ENCODE assay signal across 1 cellular context in the genomic region with DNA sequence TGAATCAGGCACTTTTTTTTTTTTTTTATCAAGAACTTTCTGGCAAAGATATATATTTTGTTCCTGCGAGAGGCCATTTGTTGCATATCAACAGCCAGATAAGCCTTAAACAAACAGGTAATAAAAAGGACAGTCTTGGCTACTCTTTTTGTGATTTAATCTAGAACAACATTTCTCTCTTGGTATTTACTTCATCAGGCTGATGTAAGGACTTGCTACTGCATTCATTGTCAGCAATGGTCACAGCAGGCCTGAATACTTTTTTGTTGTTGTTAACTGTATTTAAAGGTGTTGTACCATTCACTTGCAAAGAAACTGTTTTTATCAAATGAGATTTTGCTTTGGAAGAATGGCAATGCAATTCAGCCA.
A peak's percentile ranks its signal among the peaks of the same experiment; 100 is the strongest.
TF ChIP-seq lines count a peak whose summit lies in the region.

No MANE protein-coding gene starts in this region.

TF ChIP-seq in A549, 52 proteins besides CTCF, POLR2A, EP300 and RAD21 (continued from another document):
- TF ChIP-seq, protein P1, sequence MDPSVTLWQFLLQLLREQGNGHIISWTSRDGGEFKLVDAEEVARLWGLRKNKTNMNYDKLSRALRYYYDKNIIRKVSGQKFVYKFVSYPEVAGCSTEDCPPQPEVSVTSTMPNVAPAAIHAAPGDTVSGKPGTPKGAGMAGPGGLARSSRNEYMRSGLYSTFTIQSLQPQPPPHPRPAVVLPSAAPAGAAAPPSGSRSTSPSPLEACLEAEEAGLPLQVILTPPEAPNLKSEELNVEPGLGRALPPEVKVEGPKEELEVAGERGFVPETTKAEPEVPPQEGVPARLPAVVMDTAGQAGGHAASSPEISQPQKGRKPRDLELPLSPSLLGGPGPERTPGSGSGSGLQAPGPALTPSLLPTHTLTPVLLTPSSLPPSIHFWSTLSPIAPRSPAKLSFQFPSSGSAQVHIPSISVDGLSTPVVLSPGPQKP (IDR thresholded peaks at IDR 0.05; ENCODE audit: low read depth, low read length) = no peak
- no peak for TF ChIP-seq MAFK (IDR thresholded peaks at IDR 0.05; ENCODE audit: partially characterized antibody)
- TF ChIP-seq ESRRA (IDR thresholded peaks at IDR 0.05; ENCODE audit: borderline replicate concordance, low read length) = no peak
- TF ChIP-seq CBX2 (IDR thresholded peaks at IDR 0.05; ENCODE audit: borderline replicate concordance, low read depth) = no peak
- TF ChIP-seq RCOR1 (IDR thresholded peaks at IDR 0.05; ENCODE audit: low read depth, low read length) = no peak
- peak; percentile 59 to 64; a peak in 3 of 4 replicates for TF ChIP-seq CEBPB (IDR thresholded peaks at IDR 0.05)
- no peak for TF ChIP-seq FOSB (CRISPR knock-in tag; IDR thresholded peaks at IDR 0.05)
- peak; percentile 91 for TF ChIP-seq GATA3 (IDR thresholded peaks at IDR 0.05; ENCODE audit: borderline replicate concordance)
- TF ChIP-seq FOXS1 (CRISPR knock-in tag; IDR thresholded peaks at IDR 0.05) = no peak
- no peak for TF ChIP-seq RFX5 (IDR thresholded peaks at IDR 0.05)
- TF ChIP-seq, protein P2, sequence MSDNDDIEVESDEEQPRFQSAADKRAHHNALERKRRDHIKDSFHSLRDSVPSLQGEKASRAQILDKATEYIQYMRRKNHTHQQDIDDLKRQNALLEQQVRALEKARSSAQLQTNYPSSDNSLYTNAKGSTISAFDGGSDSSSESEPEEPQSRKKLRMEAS (IDR thresholded peaks at IDR 0.05) = peak; percentile 26; the same call in 1 of the 2 replicates
- no peak for TF ChIP-seq CHD2 (IDR thresholded peaks at IDR 0.05; ENCODE audit: low read length, partially characterized antibody)
- TF ChIP-seq ZFP36 (IDR thresholded peaks at IDR 0.05; ENCODE audit: borderline replicate concordance, partially characterized antibody) = no peak
- no peak for TF ChIP-seq ZC3H11A (IDR thresholded peaks at IDR 0.05)
- TF ChIP-seq KDM1A (IDR thresholded peaks at IDR 0.05; ENCODE audit: low read depth) = no peak
- no peak for TF ChIP-seq JUN (IDR thresholded peaks at IDR 0.05)
- TF ChIP-seq, protein P3, sequence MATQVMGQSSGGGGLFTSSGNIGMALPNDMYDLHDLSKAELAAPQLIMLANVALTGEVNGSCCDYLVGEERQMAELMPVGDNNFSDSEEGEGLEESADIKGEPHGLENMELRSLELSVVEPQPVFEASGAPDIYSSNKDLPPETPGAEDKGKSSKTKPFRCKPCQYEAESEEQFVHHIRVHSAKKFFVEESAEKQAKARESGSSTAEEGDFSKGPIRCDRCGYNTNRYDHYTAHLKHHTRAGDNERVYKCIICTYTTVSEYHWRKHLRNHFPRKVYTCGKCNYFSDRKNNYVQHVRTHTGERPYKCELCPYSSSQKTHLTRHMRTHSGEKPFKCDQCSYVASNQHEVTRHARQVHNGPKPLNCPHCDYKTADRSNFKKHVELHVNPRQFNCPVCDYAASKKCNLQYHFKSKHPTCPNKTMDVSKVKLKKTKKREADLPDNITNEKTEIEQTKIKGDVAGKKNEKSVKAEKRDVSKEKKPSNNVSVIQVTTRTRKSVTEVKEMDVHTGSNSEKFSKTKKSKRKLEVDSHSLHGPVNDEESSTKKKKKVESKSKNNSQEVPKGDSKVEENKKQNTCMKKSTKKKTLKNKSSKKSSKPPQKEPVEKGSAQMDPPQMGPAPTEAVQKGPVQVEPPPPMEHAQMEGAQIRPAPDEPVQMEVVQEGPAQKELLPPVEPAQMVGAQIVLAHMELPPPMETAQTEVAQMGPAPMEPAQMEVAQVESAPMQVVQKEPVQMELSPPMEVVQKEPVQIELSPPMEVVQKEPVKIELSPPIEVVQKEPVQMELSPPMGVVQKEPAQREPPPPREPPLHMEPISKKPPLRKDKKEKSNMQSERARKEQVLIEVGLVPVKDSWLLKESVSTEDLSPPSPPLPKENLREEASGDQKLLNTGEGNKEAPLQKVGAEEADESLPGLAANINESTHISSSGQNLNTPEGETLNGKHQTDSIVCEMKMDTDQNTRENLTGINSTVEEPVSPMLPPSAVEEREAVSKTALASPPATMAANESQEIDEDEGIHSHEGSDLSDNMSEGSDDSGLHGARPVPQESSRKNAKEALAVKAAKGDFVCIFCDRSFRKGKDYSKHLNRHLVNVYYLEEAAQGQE (IDR thresholded peaks at IDR 0.05) = no peak
- TF ChIP-seq FOSL2 (IDR thresholded peaks at IDR 0.05) = no peak
- TF ChIP-seq FOSL2 (CRISPR knock-in tag; IDR thresholded peaks at IDR 0.05) = peak; percentile 53
- TF ChIP-seq, protein P4, sequence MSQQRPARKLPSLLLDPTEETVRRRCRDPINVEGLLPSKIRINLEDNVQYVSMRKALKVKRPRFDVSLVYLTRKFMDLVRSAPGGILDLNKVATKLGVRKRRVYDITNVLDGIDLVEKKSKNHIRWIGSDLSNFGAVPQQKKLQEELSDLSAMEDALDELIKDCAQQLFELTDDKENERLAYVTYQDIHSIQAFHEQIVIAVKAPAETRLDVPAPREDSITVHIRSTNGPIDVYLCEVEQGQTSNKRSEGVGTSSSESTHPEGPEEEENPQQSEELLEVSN (IDR thresholded peaks at IDR 0.05; ENCODE audit: borderline replicate concordance, low read depth) = no peak
- TF ChIP-seq, protein P5, sequence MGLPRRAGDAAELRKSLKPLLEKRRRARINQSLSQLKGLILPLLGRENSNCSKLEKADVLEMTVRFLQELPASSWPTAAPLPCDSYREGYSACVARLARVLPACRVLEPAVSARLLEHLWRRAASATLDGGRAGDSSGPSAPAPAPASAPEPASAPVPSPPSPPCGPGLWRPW (IDR thresholded peaks at IDR 0.05) = peak; percentile 41; the same call in 1 of the 2 replicates
- TF ChIP-seq EHMT2 (IDR thresholded peaks at IDR 0.05; ENCODE audit: low read depth) = no peak
- TF ChIP-seq, protein P6, sequence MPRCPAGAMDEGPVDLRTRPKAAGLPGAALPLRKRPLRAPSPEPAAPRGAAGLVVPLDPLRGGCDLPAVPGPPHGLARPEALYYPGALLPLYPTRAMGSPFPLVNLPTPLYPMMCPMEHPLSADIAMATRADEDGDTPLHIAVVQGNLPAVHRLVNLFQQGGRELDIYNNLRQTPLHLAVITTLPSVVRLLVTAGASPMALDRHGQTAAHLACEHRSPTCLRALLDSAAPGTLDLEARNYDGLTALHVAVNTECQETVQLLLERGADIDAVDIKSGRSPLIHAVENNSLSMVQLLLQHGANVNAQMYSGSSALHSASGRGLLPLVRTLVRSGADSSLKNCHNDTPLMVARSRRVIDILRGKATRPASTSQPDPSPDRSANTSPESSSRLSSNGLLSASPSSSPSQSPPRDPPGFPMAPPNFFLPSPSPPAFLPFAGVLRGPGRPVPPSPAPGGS (IDR thresholded peaks at IDR 0.05) = peak; percentile 53; the same call in 1 of the 3 replicates
- TF ChIP-seq HOXA7 (CRISPR knock-in tag; IDR thresholded peaks at IDR 0.05) = no peak
- TF ChIP-seq CBX8 (IDR thresholded peaks at IDR 0.05) = no peak
- no peak for TF ChIP-seq KDM5A (IDR thresholded peaks at IDR 0.05)
- TF ChIP-seq SMC3 (IDR thresholded peaks at IDR 0.05) = peak; percentile 31
- no peak for TF ChIP-seq MYC (IDR thresholded peaks at IDR 0.05; ENCODE audit: borderline replicate concordance, low read length)
- TF ChIP-seq RARB (CRISPR knock-in tag; IDR thresholded peaks at IDR 0.05) = no peak
- no peak for TF ChIP-seq SREBF2 (IDR thresholded peaks at IDR 0.05)
- TF ChIP-seq TFCP2L1 (CRISPR knock-in tag; IDR thresholded peaks at IDR 0.05) = no peak
- no peak for TF ChIP-seq POLR2AphosphoS2 (conservative IDR thresholded peaks at IDR 0.05; ENCODE audit: low read length)
- TF ChIP-seq JUNB (IDR thresholded peaks at IDR 0.05) = no peak; the same call in 1 of the 2 replicates
- no peak for TF ChIP-seq BHLHE40 (IDR thresholded peaks at IDR 0.05; ENCODE audit: low read depth, low read length)
- TF ChIP-seq RNF2 (IDR thresholded peaks at IDR 0.05; ENCODE audit: borderline replicate concordance, low read depth) = no peak
- TF ChIP-seq, protein P7, sequence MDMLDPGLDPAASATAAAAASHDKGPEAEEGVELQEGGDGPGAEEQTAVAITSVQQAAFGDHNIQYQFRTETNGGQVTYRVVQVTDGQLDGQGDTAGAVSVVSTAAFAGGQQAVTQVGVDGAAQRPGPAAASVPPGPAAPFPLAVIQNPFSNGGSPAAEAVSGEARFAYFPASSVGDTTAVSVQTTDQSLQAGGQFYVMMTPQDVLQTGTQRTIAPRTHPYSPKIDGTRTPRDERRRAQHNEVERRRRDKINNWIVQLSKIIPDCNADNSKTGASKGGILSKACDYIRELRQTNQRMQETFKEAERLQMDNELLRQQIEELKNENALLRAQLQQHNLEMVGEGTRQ (IDR thresholded peaks at IDR 0.05) = no peak
- TF ChIP-seq HOXB5 (CRISPR knock-in tag; IDR thresholded peaks at IDR 0.05) = no peak
- TF ChIP-seq TP53 (CRISPR knock-in tag; IDR thresholded peaks at IDR 0.05) = no peak
